Comparison of ENCODE assay signal across 8 cellular contexts in genomic region chr16:25066747-25067631, GRCh38. TPM values are rescaled to one million over a fixed set of nuclear protein-coding genes. Genes with fewer than 3 reads are reported as not detected.
DNase-seq lines count a peak whose midpoint lies in the region; ATAC-seq and TF ChIP-seq lines count a peak whose summit lies in the region.

No MANE protein-coding gene starts in this region.

- no peak for TF ChIP-seq CTCF in Calu3 (IDR thresholded peaks at IDR 0.05; ENCODE audit: unreplicated experiment)
- no peak for TF ChIP-seq CTCF in RWPE1 (conservative IDR thresholded peaks at IDR 0.05; ENCODE audit: low read depth)
- TF ChIP-seq CTCF in fibroblast of the aortic adventitia (IDR thresholded peaks at IDR 0.05; ENCODE audit: insufficient read depth, low read length), result no peak

- no peaks in the 10 kb centered on the region for H3K9me3 ChIP-seq in HUES64 (ENCODE audit: insufficient read depth, low read depth, low read length)

- POLR2A ChIA-PET in RWPE1 (lab: Yijun Ruan, JAX; ENCODE audit: low non-redundant PET), result no interaction called here

- H3K27me3 Mint-ChIP-seq in Calu3 (ENCODE audit: unreplicated experiment), result no peaks in the 10 kb centered on the region
- no peaks in the 10 kb centered on the region for H3K27me3 Mint-ChIP-seq in natural killer cell treated with Interleukin-12 subunit alpha and Interleukin-12 subunit beta and Interleukin-15 and Interleukin-18, amount 100 ng/mL, for 72 hours

- peak overlapping the region; percentile 70 for H3K9ac ChIP-seq in HUES64 (ENCODE audit: low read depth, low read length)

- WGBS in HUES64, result 6% methylated on average over 63 of the region's 63 CpGs

- H3K4me1 Mint-ChIP-seq in Calu3 (ENCODE audit: low read depth, unreplicated experiment), result peaks cover 11% of the 10 kb centered on the region
- H3K4me1 Mint-ChIP-seq in natural killer cell treated with Interleukin-12 subunit alpha and Interleukin-12 subunit beta and Interleukin-15 and Interleukin-18, amount 100 ng/mL, for 72 hours (ENCODE audit: low read depth in 2 of 2), result peaks cover 36 to 40% of the 10 kb centered on the region in 2 donors

- peak; percentile 94 for ATAC-seq in GM21390 (IDR thresholded peaks at IDR 0.05; ENCODE audit: unreplicated experiment)
- ATAC-seq in natural killer cell treated with Interleukin-12 subunit alpha and Interleukin-12 subunit beta and Interleukin-15 and Interleukin-18, amount 100 ng/mL, for 72 hours, result peak; percentile 98 to 99

- H3K27ac ChIP-seq in HUES64 (ENCODE audit: low read depth, low read length) (no peak overlapping the region), RWPE1 (peak overlapping the region; percentile 64)

- intact Hi-C loops in Calu3 (cut with micrococcal nuclease; ENCODE audit: unreplicated experiment), result no loop called here

- peak overlapping the region; percentile 63 for H3K27ac Mint-ChIP-seq in Calu3 (ENCODE audit: unreplicated experiment)
- peak overlapping the region; percentile 81 to 89 for H3K27ac Mint-ChIP-seq in natural killer cell treated with Interleukin-12 subunit alpha and Interleukin-12 subunit beta and Interleukin-15 and Interleukin-18, amount 100 ng/mL, for 72 hours

- CTCF ChIA-PET in Calu3 (lab: Charles Lee) (interaction anchor here (0.6 to 1.3 kb wide), 2 partner anchors 18 to 46 kb away, joined by 3 to 4 read pairs; no protein-coding TSS in a partner anchor), RWPE1 (lab: Yijun Ruan, JAX) (interaction anchor here (0.5 to 0.6 kb wide), 3 partner anchors 18 to 97 kb away, joined by 3 read pairs; no protein-coding TSS in a partner anchor)

- H3K9me3 Mint-ChIP-seq in Calu3 (ENCODE audit: low read depth, unreplicated experiment), result no peaks in the 10 kb centered on the region
- no peaks in the 10 kb centered on the region for H3K9me3 Mint-ChIP-seq in natural killer cell treated with Interleukin-12 subunit alpha and Interleukin-12 subunit beta and Interleukin-15 and Interleukin-18, amount 100 ng/mL, for 72 hours

- H3K4me3 ChIP-seq in HUES64 (ENCODE audit: low read length) (peak overlapping the region; percentile 92), fibroblast of the aortic adventitia (ENCODE audit: low read depth, low read length) (peak overlapping the region; percentile 85)

- H3K4me3 Mint-ChIP-seq in Calu3 (ENCODE audit: low read depth, unreplicated experiment), result peak overlapping the region; percentile 89
- H3K4me3 Mint-ChIP-seq in natural killer cell treated with Interleukin-12 subunit alpha and Interleukin-12 subunit beta and Interleukin-15 and Interleukin-18, amount 100 ng/mL, for 72 hours, result peak overlapping the region; percentile 97

- peaks cover 13% of the 10 kb centered on the region for H3K36me3 Mint-ChIP-seq in Calu3 (ENCODE audit: insufficient read depth, unreplicated experiment)
- no peaks in the 10 kb centered on the region for H3K36me3 Mint-ChIP-seq in natural killer cell treated with Interleukin-12 subunit alpha and Interleukin-12 subunit beta and Interleukin-15 and Interleukin-18, amount 100 ng/mL, for 72 hours

- no TSS peak for BruUV-seq in Calu3 (replicated peaks; lab: Mats Ljungman, UMichigan)

- H3K27me3 ChIP-seq in HUES64 (ENCODE audit: insufficient read depth, low read length), result peaks cover 29% of the 10 kb centered on the region

- peak; percentile 89 for DNase-seq in Calu3
- peak; percentile 79 for DNase-seq in RWPE1 (ENCODE audit: low spot score)
- peak; percentile 75 for DNase-seq in activated effector memory CD4-positive, alpha-beta T cell treated with Interleukin-2 at 50 U/mL for 16 hours
- DNase-seq in fibroblast of the aortic adventitia (ENCODE audit: low read depth), result peak; percentile 64
- DNase-seq in natural killer cell treated with Interleukin-12 subunit alpha and Interleukin-12 subunit beta and Interleukin-15 and Interleukin-18, amount 100 ng/mL, for 72 hours (ENCODE audit: low spot score), result peak; percentile 90
- DNase-seq in stimulated activated naive CD4-positive, alpha-beta T cell treated with Interleukin-2 at 50 U/mL for 16 hours (lab: John Stamatoyannopoulos, UW), result peak; percentile 72

- H3K36me3 ChIP-seq in HUES64 (ENCODE audit: insufficient read depth, low read length), result no peaks in the 10 kb centered on the region

- H3K4me1 ChIP-seq in HUES64 (ENCODE audit: insufficient read depth, low read length), result peaks cover 9% of the 10 kb centered on the region; the same call in 1 of the 2 replicates

RNA-seq across cellular contexts. Expression of gene LCMT1, which starts 44.6 kb away (rescaled TPM):
- total RNA-seq in Calu3 (2022) (43.6 and 46.8 TPM in 2 replicates), fibroblast of the aortic adventitia (ENCODE audit: low replicate concordance) (35.3 and 112 TPM in 2 replicates)
- polyA plus RNA-seq in HUES64 (2013, experiment 1 of 2), result 54.8 TPM
- 61.2 TPM for polyA plus RNA-seq in HUES64 (2013, experiment 2 of 2)
- total RNA-seq in natural killer cell treated with Interleukin-12 subunit alpha and Interleukin-12 subunit beta and Interleukin-15 and Interleukin-18, amount 100 ng/mL, for 72 hours, result 10 to 100 TPM; 42.6 to 50.0 TPM

RNA-seq across cellular contexts. Expression of gene ARHGAP17, which starts 51.8 kb away (rescaled TPM):
- total RNA-seq in Calu3 (2022) (67.2 and 85.6 TPM in 2 replicates), fibroblast of the aortic adventitia (ENCODE audit: low replicate concordance) (54.0 and 72.9 TPM in 2 replicates)
- 54.9 TPM for polyA plus RNA-seq in HUES64 (2013, experiment 1 of 2)
- 59.2 TPM for polyA plus RNA-seq in HUES64 (2013, experiment 2 of 2)
- total RNA-seq in natural killer cell treated with Interleukin-12 subunit alpha and Interleukin-12 subunit beta and Interleukin-15 and Interleukin-18, amount 100 ng/mL, for 72 hours, result 10 to 100 TPM; 67.2 to 83.5 TPM
